Comparison of ENCODE assay signal across 21 cellular contexts in genomic region chr7:80856769-80857168, GRCh38.
A peak's percentile ranks its signal among the peaks of the same experiment; 100 is the strongest.
DNase-seq lines count a peak whose midpoint lies in the region; TF ChIP-seq lines count a peak whose summit lies in the region.
"Had no signal": no experiment of that assay in that cellular context is flagged by ENCODE, and none has a peak within 500 bp of the region (broad histone marks: within the 10 kb centered on the region; RNA-seq: fewer than 3 reads in every experiment).

No MANE protein-coding gene starts in this region.

- POLR2A ChIA-PET in HEK293 (lab: Yijun Ruan, JAX) = interaction anchor here (0.6 to 0.7 kb wide), 2 partner anchors 16 to 790 kb away, joined by 3 to 5 read pairs; no protein-coding TSS in a partner anchor

- no peak for TF ChIP-seq POLR2A in esophagus muscularis mucosa (IDR thresholded peaks at IDR 0.05; ENCODE audit: low read depth)

- no peaks in the 10 kb centered on the region for H3K27me3 ChIP-seq in esophagus muscularis mucosa
- H3K27me3 ChIP-seq in muscle layer of colon (ENCODE audit: control insufficient read depth in 1 of 2, insufficient read depth in 2 of 2, low read length in 2 of 2) = no peaks in the 10 kb centered on the region
- H3K27me3 ChIP-seq in subcutaneous abdominal adipose tissue (ENCODE audit: control insufficient read depth in 5 of 5, insufficient read depth in 4 of 5, low read length in 5 of 5) = no peaks in the 10 kb centered on the region
- no peaks in the 10 kb centered on the region for H3K27me3 ChIP-seq in MG63
- H3K27me3 ChIP-seq: BLaER1, SJSA1 had no signal

- intact Hi-C loops in esophagus muscularis mucosa (cut with DNase I) = no loop called here

- H3K9ac ChIP-seq in muscle layer of colon (ENCODE audit: low read length) (no peak overlapping the region), subcutaneous abdominal adipose tissue (ENCODE audit: low read length in 5 of 5) (no peak overlapping the region)
- H3K9ac ChIP-seq: BLaER1 had no signal

- peaks cover 29% of the 10 kb centered on the region for H3K4me1 ChIP-seq in HEK293 (ENCODE audit: control insufficient read depth, insufficient read depth, low read length)
- H3K4me1 ChIP-seq in esophagus muscularis mucosa = peaks cover 23 to 65% (median 48%) of the 10 kb centered on the region in 4 donors
- peaks cover 34% of the 10 kb centered on the region for H3K4me1 ChIP-seq in muscle layer of colon (ENCODE audit: insufficient read depth, low read length)
- H3K4me1 ChIP-seq in subcutaneous abdominal adipose tissue (ENCODE audit: control insufficient read depth in 5 of 5, insufficient read depth in 5 of 5, low read length in 5 of 5) = peaks cover 0 to 25% (median 14%) of the 10 kb centered on the region in 5 donors
- H3K4me1 ChIP-seq: BLaER1 had no signal

- H3K4me3 ChIP-seq in HEK293 (ENCODE audit: low read depth, low read length) = no peak overlapping the region
- no peak overlapping the region for H3K4me3 ChIP-seq in esophagus muscularis mucosa
- H3K4me3 ChIP-seq in muscle layer of colon (ENCODE audit: low read depth in 1 of 2, low read length in 2 of 2) = no peak overlapping the region
- no peak overlapping the region for H3K4me3 ChIP-seq in subcutaneous abdominal adipose tissue (ENCODE audit: low read depth in 1 of 5, low read length in 5 of 5)
- H3K4me3 ChIP-seq in MG63 = no peak overlapping the region
- H3K4me3 ChIP-seq: BLaER1, GM23338, SJSA1 had no signal

- no peaks in the 10 kb centered on the region for H3K9me3 ChIP-seq in HEK293 (ENCODE audit: control insufficient read depth, insufficient read depth, low read depth, low read length)
- H3K9me3 ChIP-seq in esophagus muscularis mucosa = no peaks in the 10 kb centered on the region
- no peaks in the 10 kb centered on the region for H3K9me3 ChIP-seq in muscle layer of colon (ENCODE audit: low read length)
- H3K9me3 ChIP-seq in subcutaneous abdominal adipose tissue (ENCODE audit: control insufficient read depth in 5 of 5, low read length in 5 of 5) = no peaks in the 10 kb centered on the region
- H3K9me3 ChIP-seq in MG63 = no peaks in the 10 kb centered on the region
- H3K9me3 ChIP-seq: BLaER1, SJSA1 had no signal

- H3K27ac ChIP-seq in HEK293 (ENCODE audit: extremely low read depth, low read depth, low read length) (no peak overlapping the region), esophagus muscularis mucosa (replicated peaks in 1 of 4) (peak overlapping the region; percentile 73 to 84 (median 78)), muscle layer of colon (ENCODE audit: low read depth, low read length) (peak overlapping the region; percentile 65), subcutaneous abdominal adipose tissue (ENCODE audit: low read depth, low read length) (peak overlapping the region; percentile 59)
- H3K27ac ChIP-seq: BLaER1, SJSA1 had no signal

- TF ChIP-seq EP300 in esophagus muscularis mucosa (IDR thresholded peaks at IDR 0.05) = no peak

- no peak for DNase-seq in esophagus muscularis mucosa (ENCODE audit: extremely low spot score)
- DNase-seq in MG63 = no peak
- DNase-seq in DMS79 treated with DMSO at 0.1 percent for 48 hours (lab: John Stamatoyannopoulos, UW) = no peak
- no peak for DNase-seq in NCI-H2107 (lab: John Stamatoyannopoulos, UW)
- DNase-seq: ACHN; CD4-positive, alpha-beta T cell; COR-L47; DMS79; Kasumi-1; MM.1S; NCI-H1092; NCI-H1436; NCI-H187 treated with DMSO at 0.1 percent for 48 hours; NCI-H748 treated with DMSO at 0.1 percent for 48 hours; OCI-M1 had no signal

- H3K36me3 ChIP-seq in HEK293 (ENCODE audit: control insufficient read depth in 2 of 2, insufficient read depth in 1 of 2, low read length in 2 of 2) (no peaks in the 10 kb centered on the region), esophagus muscularis mucosa (no peaks in the 10 kb centered on the region), muscle layer of colon (ENCODE audit: insufficient read depth, low read length) (no peaks in the 10 kb centered on the region), subcutaneous abdominal adipose tissue (ENCODE audit: control insufficient read depth in 5 of 5, insufficient read depth in 5 of 5, low read length in 5 of 5) (no peaks in the 10 kb centered on the region), MG63 (no peaks in the 10 kb centered on the region; the same call in 1 of the 2 replicates)
- H3K36me3 ChIP-seq: BLaER1, SJSA1 had no signal

- CTCF ChIA-PET in HEK293 (lab: Yijun Ruan, JAX) = interaction anchor here (0.6 kb wide), 2 partner anchors 39 to 116 kb away, joined by 3 read pairs; no protein-coding TSS in a partner anchor

- TF ChIP-seq CTCF in HEK293 (tag by site-specific recombination; IDR thresholded peaks at IDR 0.05) (no peak), esophagus muscularis mucosa (IDR thresholded peaks at IDR 0.05) (no peak)

- WGBS in esophagus muscularis mucosa = 78% methylated on average over 3 of the region's 3 CpGs

TF ChIP-seq in HEK293, 187 proteins besides CTCF, POLR2A, EP300 and RAD21:
- no peak for TF ChIP-seq SETDB1 (IDR thresholded peaks at IDR 0.05; ENCODE audit: insufficient read length, low read length)
- no peak for TF ChIP-seq MYNN (tag by site-specific recombination; IDR thresholded peaks at IDR 0.05; ENCODE audit: borderline replicate concordance)
- peak; percentile 100 for TF ChIP-seq WT1 (tag by site-specific recombination; IDR thresholded peaks at IDR 0.05)
- no peak for TF ChIP-seq TCF7L2 (IDR thresholded peaks at IDR 0.05; ENCODE audit: borderline replicate concordance, low read depth, low read length)
- TF ChIP-seq, protein P1, sequence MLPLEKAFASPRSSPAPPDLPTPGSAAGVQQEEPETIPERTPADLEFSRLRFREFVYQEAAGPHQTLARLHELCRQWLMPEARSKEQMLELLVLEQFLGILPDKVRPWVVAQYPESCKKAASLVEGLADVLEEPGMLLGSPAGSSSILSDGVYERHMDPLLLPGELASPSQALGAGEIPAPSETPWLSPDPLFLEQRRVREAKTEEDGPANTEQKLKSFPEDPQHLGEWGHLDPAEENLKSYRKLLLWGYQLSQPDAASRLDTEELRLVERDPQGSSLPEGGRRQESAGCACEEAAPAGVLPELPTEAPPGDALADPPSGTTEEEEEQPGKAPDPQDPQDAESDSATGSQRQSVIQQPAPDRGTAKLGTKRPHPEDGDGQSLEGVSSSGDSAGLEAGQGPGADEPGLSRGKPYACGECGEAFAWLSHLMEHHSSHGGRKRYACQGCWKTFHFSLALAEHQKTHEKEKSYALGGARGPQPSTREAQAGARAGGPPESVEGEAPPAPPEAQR (tag by site-specific recombination; IDR thresholded peaks at IDR 0.05) = no peak
- no peak for TF ChIP-seq ZNF549 (tag by site-specific recombination; IDR thresholded peaks at IDR 0.05)
- TF ChIP-seq ZNF48 (tag by site-specific recombination; IDR thresholded peaks at IDR 0.05) = no peak
- TF ChIP-seq SP3 (tag by site-specific recombination; IDR thresholded peaks at IDR 0.05) = no peak
- TF ChIP-seq ZNF341 (tag by site-specific recombination; IDR thresholded peaks at IDR 0.05; ENCODE audit: low read depth) = peak; percentile 40; the same call in 1 of the 2 replicates
- TF ChIP-seq, protein P2, sequence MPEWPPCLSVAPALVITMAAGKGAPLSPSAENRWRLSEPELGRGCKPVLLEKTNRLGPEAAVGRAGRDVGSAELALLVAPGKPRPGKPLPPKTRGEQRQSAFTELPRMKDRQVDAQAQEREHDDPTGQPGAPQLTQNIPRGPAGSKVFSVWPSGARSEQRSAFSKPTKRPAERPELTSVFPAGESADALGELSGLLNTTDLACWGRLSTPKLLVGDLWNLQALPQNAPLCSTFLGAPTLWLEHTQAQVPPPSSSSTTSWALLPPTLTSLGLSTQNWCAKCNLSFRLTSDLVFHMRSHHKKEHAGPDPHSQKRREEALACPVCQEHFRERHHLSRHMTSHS (tag by site-specific recombination; IDR thresholded peaks at IDR 0.05) = no peak
- no peak for TF ChIP-seq ZNF621 (tag by site-specific recombination; IDR thresholded peaks at IDR 0.05)
- TF ChIP-seq MZF1 (tag by site-specific recombination; IDR thresholded peaks at IDR 0.05; ENCODE audit: borderline replicate concordance) = 0 out of 2 replicates have a peak, but pooled peaks have one; percentile 27
- no peak for TF ChIP-seq ZNF311 (tag by site-specific recombination; IDR thresholded peaks at IDR 0.05; ENCODE audit: borderline replicate concordance)
- TF ChIP-seq ZFP69B (tag by site-specific recombination; IDR thresholded peaks at IDR 0.05) = no peak
- TF ChIP-seq ZNF335 (tag by site-specific recombination; conservative IDR thresholded peaks at IDR 0.05) = no peak
- no peak for TF ChIP-seq ZNF837 (tag by site-specific recombination; IDR thresholded peaks at IDR 0.05)
- no peak for TF ChIP-seq ZBTB17 (tag by site-specific recombination; IDR thresholded peaks at IDR 0.05)
- no peak for TF ChIP-seq ZBTB48 (tag by site-specific recombination; IDR thresholded peaks at IDR 0.05)
TF ChIP-seq in HEK293: peak in this region for 3.
